Comparison of ENCODE assay signal across 16 cellular contexts in genomic region chr13:32824061-32824460, GRCh38.
DNase-seq lines count a peak whose midpoint lies in the region; TF ChIP-seq lines count a peak whose summit lies in the region.
"Had no signal": no experiment of that assay in that cellular context is flagged by ENCODE, and none has a peak within 500 bp of the region (broad histone marks: within the 10 kb centered on the region; RNA-seq: fewer than 3 reads in every experiment).

No MANE protein-coding gene starts in this region.

- no peaks in the 10 kb centered on the region for H4K20me1 ChIP-seq in PC-9 (ENCODE audit: insufficient read depth)
- H4K20me1 ChIP-seq in osteoblast (ENCODE audit: insufficient read depth, low read length): no peaks in the 10 kb centered on the region

- CTCF ChIA-PET in PC-9 (lab: Charles Lee): no interaction called here

- H3K36me3 ChIP-seq in PC-9 (ENCODE audit: low read depth) (no peaks in the 10 kb centered on the region), osteoblast (ENCODE audit: insufficient read depth, low read length) (no peaks in the 10 kb centered on the region), colonic mucosa (no peaks in the 10 kb centered on the region)
- H3K36me3 ChIP-seq: BE2C, uterus had no signal

- no TSS peak for BruUV-seq in PC-9 (replicated peaks; lab: Mats Ljungman, UMichigan)

- H3K27ac ChIP-seq in PC-9 (peak overlapping the region; percentile 91), epithelial cell of prostate (peak overlapping the region; percentile 75), osteoblast (ENCODE audit: low read depth, low read length) (peak overlapping the region; percentile 48), colonic mucosa (no peak overlapping the region)
- H3K27ac ChIP-seq: skin epidermis, uterus had no signal

- no peaks in the 10 kb centered on the region for H3K9me2 ChIP-seq in PC-9 (ENCODE audit: insufficient read depth)

- H3K9ac ChIP-seq in colonic mucosa (ENCODE audit: low read depth in 2 of 2, low read length in 2 of 2): no peak overlapping the region

- H3K27me3 ChIP-seq in PC-9 (ENCODE audit: insufficient read depth, low read depth): no peaks in the 10 kb centered on the region
- H3K27me3 ChIP-seq in osteoblast (ENCODE audit: insufficient read depth, low read length): no peaks in the 10 kb centered on the region
- no peaks in the 10 kb centered on the region for H3K27me3 ChIP-seq in colonic mucosa
- H3K27me3 ChIP-seq: BE2C, uterus had no signal

- H3K4me2 ChIP-seq in PC-9: peak overlapping the region; percentile 75
- H3K4me2 ChIP-seq in osteoblast (ENCODE audit: insufficient read depth, low read length): peak overlapping the region; percentile 53

- intact Hi-C loops in PC-9 (cut with micrococcal nuclease; ENCODE audit: unreplicated experiment): loop anchor here (1.0 kb wide), 1 partner anchor 296 kb away; no protein-coding TSS in a partner anchor
- intact Hi-C loops in colonic mucosa (cut with DNase I): no loop called here

- TF ChIP-seq CTCF in PC-9 (conservative IDR thresholded peaks at IDR 0.05) (no peak), osteoblast (IDR thresholded peaks at IDR 0.05; ENCODE audit: extremely low read depth, low read depth, low read length) (no peak), colonic mucosa (IDR thresholded peaks at IDR 0.05) (no peak)

- DNase-seq in ELR (ENCODE audit: low read depth): peak; percentile 13
- DNase-seq in PC-9: no peak
- no peak for DNase-seq in epithelial cell of prostate (ENCODE audit: low read depth, low spot score)
- no peak for DNase-seq in osteoblast (ENCODE audit: insufficient read length, low spot score, missing footprints)
- no peak for DNase-seq in Kasumi-1 (lab: John Stamatoyannopoulos, UW)
- no peak for DNase-seq in colonic mucosa
- DNase-seq in kidney glomerular epithelial cell (lab: John Stamatoyannopoulos, UW): no peak
- DNase-seq: activated CD4-positive, alpha-beta T cell treated with anti-CD3 and anti-CD28 coated beads for 36 hours; BE2C; caudate nucleus; effector memory CD8-positive, alpha-beta T cell; NCI-H2081; NCI-H524 treated with DMSO at 0.1 percent for 48 hours; stimulated activated CD4-positive, alpha-beta T cell treated with anti-CD3 and anti-CD28 coated beads, Interleukin-4, amount 100 ng/mL, for 1 hour; uterus had no signal

- H3K9me3 ChIP-seq in PC-9 (ENCODE audit: insufficient read depth, low read depth) (no peaks in the 10 kb centered on the region), osteoblast (ENCODE audit: low read depth, low read length) (no peaks in the 10 kb centered on the region), colonic mucosa (no peaks in the 10 kb centered on the region)
- H3K9me3 ChIP-seq: BE2C, uterus had no signal

- peaks cover 32% of the 10 kb centered on the region for H3F3A ChIP-seq in PC-9 (ENCODE audit: insufficient read depth, low read depth)

- H2AFZ ChIP-seq in PC-9: peak overlapping the region; percentile 24; the same call in 1 of the 2 replicates
- no peak overlapping the region for H2AFZ ChIP-seq in osteoblast (ENCODE audit: low read length)

- H3K4me1 ChIP-seq in PC-9 (replicated peaks; ENCODE audit: insufficient read depth) (peaks cover 35% of the 10 kb centered on the region), osteoblast (ENCODE audit: insufficient read depth, low read length) (peaks cover 16% of the 10 kb centered on the region), colonic mucosa (no peaks in the 10 kb centered on the region)
- H3K4me1 ChIP-seq: BE2C, uterus had no signal

- H3K79me2 ChIP-seq in PC-9 (ENCODE audit: low read depth) (no peaks in the 10 kb centered on the region), osteoblast (ENCODE audit: insufficient read depth, low read length) (no peaks in the 10 kb centered on the region)

- H3K4me3 ChIP-seq in PC-9 (peak overlapping the region; percentile 33; the same call in 1 of the 2 replicates), osteoblast (ENCODE audit: insufficient read depth, low read length) (no peak overlapping the region), colonic mucosa (no peak overlapping the region)
- H3K4me3 ChIP-seq: skin epidermis, uterus had no signal

- POLR2A ChIA-PET in PC-9 (lab: Charles Lee; ENCODE audit: unreplicated experiment): interaction anchor here (0.5 kb wide), 1 partner anchor 303 kb away, joined by 3 read pairs; no protein-coding TSS in a partner anchor
